8 cellular contexts compared by ENCODE assay signal in genomic region chr16:31177136-31177535, GRCh38. TPM values are rescaled to one million over a fixed set of nuclear protein-coding genes. Genes with fewer than 3 reads are reported as not detected.
DNase-seq lines count a peak whose midpoint lies in the region; TF ChIP-seq lines count a peak whose summit lies in the region.
"Had no signal": no experiment of that assay in that cellular context is flagged by ENCODE, and none has a peak within 500 bp of the region (broad histone marks: within the 10 kb centered on the region; RNA-seq: fewer than 3 reads in every experiment).

No MANE protein-coding gene starts in this region.

- no peak overlapping the region for H3K4me3 ChIP-seq in foreskin fibroblast (ENCODE audit: low read depth in 1 of 2, low read length in 2 of 2)
- no peak overlapping the region for H3K4me3 ChIP-seq in sigmoid colon

- CTCF ChIA-PET in HEK293T (lab: Yijun Ruan, JAX) = no interaction called here

- POLR2A ChIA-PET in HEK293T (lab: Yijun Ruan, JAX) = interaction anchor here (1.4 kb wide), 1 partner anchor 60 kb away, joined by 4 read pairs; the partner anchor contains the start of gene KAT8

- peaks cover 0 to 23% (median 20%) of the 10 kb centered on the region in 4 donors for H3K4me1 ChIP-seq in sigmoid colon

- DNase-seq in EL (peak; percentile 53), T-helper 2 cell (peak in 4 of 5 experiments; percentile 17 to 89 (median 50)), foreskin fibroblast (peak; percentile 47 to 55), sigmoid colon (no peak), HEK293T (ENCODE audit: extremely low spot score) (no peak), hepatic stellate cell (ENCODE audit: low spot score) (no peak)

- no peak overlapping the region for H3K27ac ChIP-seq in sigmoid colon

- H3K36me3 ChIP-seq in sigmoid colon = no peaks in the 10 kb centered on the region

- TF ChIP-seq POLR2A in sigmoid colon (IDR thresholded peaks at IDR 0.05) = no peak

- no peak for TF ChIP-seq EP300 in sigmoid colon (IDR thresholded peaks at IDR 0.05)

- intact Hi-C loops in sigmoid colon (cut with DNase I) = loop anchor here (5.0 kb wide), 1 partner anchor 265 kb away; the partner anchor contains the start of gene ZNF843

- TF ChIP-seq CTCF in foreskin fibroblast (IDR thresholded peaks at IDR 0.05; ENCODE audit: low read depth, low read length) = no peak
- no peak for TF ChIP-seq CTCF in sigmoid colon (IDR thresholded peaks at IDR 0.05)

- WGBS in sigmoid colon, 2 donors = 50 to 76% methylated on average over 3 of the region's 3 CpGs

- H3K27me3 ChIP-seq in sigmoid colon = no peaks in the 10 kb centered on the region

- H3K9me3 ChIP-seq in sigmoid colon = no peaks in the 10 kb centered on the region

TF ChIP-seq in HEK293T, 16 proteins besides CTCF, POLR2A, EP300 and RAD21:
- TF ChIP-seq L3MBTL2 (conservative IDR thresholded peaks at IDR 0.05) (no peak), SP1 (IDR thresholded peaks at IDR 0.05) (no peak), TARDBP (IDR thresholded peaks at IDR 0.05) (no peak), BHLHE40 (IDR thresholded peaks at IDR 0.05; ENCODE audit: borderline replicate concordance) (no peak), ELF4 (IDR thresholded peaks at IDR 0.05) (no peak), FOXK2 (IDR thresholded peaks at IDR 0.05) (no peak), ZNF384 (IDR thresholded peaks at IDR 0.05) (no peak), ARNT (IDR thresholded peaks at IDR 0.05) (no peak), HDGF (IDR thresholded peaks at IDR 0.05; ENCODE audit: borderline replicate concordance) (no peak), FOXA1 (IDR thresholded peaks at IDR 0.05) (no peak), SUZ12 (IDR thresholded peaks at IDR 0.05) (no peak), LEF1 (IDR thresholded peaks at IDR 0.05; ENCODE audit: borderline replicate concordance) (no peak), FOXM1 (IDR thresholded peaks at IDR 0.05; ENCODE audit: borderline replicate concordance) (no peak), CTBP1 (IDR thresholded peaks at IDR 0.05; ENCODE audit: borderline replicate concordance) (no peak), NFRKB (IDR thresholded peaks at IDR 0.05) (no peak)
- TF ChIP-seq, protein P1, sequence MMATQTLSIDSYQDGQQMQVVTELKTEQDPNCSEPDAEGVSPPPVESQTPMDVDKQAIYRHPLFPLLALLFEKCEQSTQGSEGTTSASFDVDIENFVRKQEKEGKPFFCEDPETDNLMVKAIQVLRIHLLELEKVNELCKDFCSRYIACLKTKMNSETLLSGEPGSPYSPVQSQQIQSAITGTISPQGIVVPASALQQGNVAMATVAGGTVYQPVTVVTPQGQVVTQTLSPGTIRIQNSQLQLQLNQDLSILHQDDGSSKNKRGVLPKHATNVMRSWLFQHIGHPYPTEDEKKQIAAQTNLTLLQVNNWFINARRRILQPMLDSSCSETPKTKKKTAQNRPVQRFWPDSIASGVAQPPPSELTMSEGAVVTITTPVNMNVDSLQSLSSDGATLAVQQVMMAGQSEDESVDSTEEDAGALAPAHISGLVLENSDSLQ (IDR thresholded peaks at IDR 0.05) = no peak

RNA-seq across cellular contexts. Expression of gene FUS, which starts 2.8 kb away (rescaled TPM):
- 10 to 100 TPM; 44.1 to 63.9 (median 60.4) TPM for total RNA-seq in sigmoid colon
- polyA plus RNA-seq in sigmoid colon = 100 to 1,000 TPM in 1 of 3 donors, 10 to 100 TPM in 2; 79.9 to 262 (median 98.3) TPM

RNA-seq across cellular contexts. Expression of gene PYCARD, which starts 25.4 kb away (rescaled TPM):
- total RNA-seq in sigmoid colon = 10 to 100 TPM; 21.0 to 24.6 (median 23.5) TPM
- 100 to 1,000 TPM in 2 of 3 donors, 10 to 100 TPM in 1; 93.1 to 120 (median 107) TPM for polyA plus RNA-seq in sigmoid colon
- total RNA-seq: NCI-H460 had no signal

RNA-seq across cellular contexts. Expression of gene PRSS36, which starts 27.3 kb away (rescaled TPM):
- 1 to 10 TPM in 3 of 4 donors, under 1 TPM in 1; 0.83 to 7.3 (median 3.7) TPM for total RNA-seq in sigmoid colon
- 10 to 100 TPM in 1 of 3 donors, 1 to 10 TPM in 2; 4.7 to 10.2 (median 7.6) TPM for polyA plus RNA-seq in sigmoid colon
- total RNA-seq: NCI-H460 had no signal

RNA-seq across cellular contexts. Expression of gene TRIM72, which starts 36.8 kb away (rescaled TPM):
- total RNA-seq in sigmoid colon = under 1 TPM in 3 of 4 donors, not detected in 1; under 0.01 to 0.27 (median under 0.01) TPM
- under 1 TPM; under 0.01 to 0.07 (median under 0.01) TPM for polyA plus RNA-seq in sigmoid colon
- total RNA-seq: fibroblast of villous mesenchyme had no signal

RNA-seq across cellular contexts. Expression of gene PYDC1, which starts 39.8 kb away (rescaled TPM):
- total RNA-seq in sigmoid colon = not detected
- under 1 TPM in 1 of 3 donors, not detected in 2; 0.16 TPM for polyA plus RNA-seq in sigmoid colon
- total RNA-seq: fibroblast of villous mesenchyme, NCI-H460 had no signal

Comparison
In these comparisons a context has a peak if more than half of its experiments do, and no peak if none do; other contexts are left out.
1. DNase-seq: peak in EL (single experiment), T-helper 2 cell (4 of 5) and foreskin fibroblast (2 of 2); none in sigmoid colon (single experiment), HEK293T (single experiment) and hepatic stellate cell (single experiment).